In the genomic region with DNA sequence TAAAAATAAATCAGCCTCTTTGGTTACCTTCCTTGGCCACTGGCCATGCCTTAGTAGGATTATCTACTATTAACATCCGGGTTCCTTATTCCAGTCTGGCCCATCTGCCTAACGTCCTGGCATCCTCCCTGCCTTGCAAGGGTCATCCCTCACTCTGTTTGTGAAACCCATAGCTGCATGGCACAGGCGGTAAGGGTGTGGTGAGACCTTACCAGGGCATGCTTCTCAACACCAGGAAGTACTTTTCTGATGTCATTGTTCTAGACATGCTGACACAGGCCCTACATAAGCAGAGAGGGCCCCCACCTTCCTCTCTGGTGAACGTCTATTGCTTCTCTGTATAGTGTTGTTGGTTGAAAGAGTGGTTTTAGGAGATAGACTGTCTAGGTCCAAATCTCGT, we compare ENCODE assay signal across 17 cellular contexts.
"Had no signal": no experiment of that assay in that cellular context is flagged by ENCODE, and none has a peak within 500 bp of the region (broad histone marks: within the 10 kb centered on the region; RNA-seq: fewer than 3 reads in every experiment).

No MANE protein-coding gene starts in this region.

- ATAC-seq: activated CD8-positive, alpha-beta memory T cell treated with anti-CD3 and anti-CD28 coated beads, Interleukin-2, amount 10 ng/mL, durations not matched to agents 7 days and 5 days; activated CD8-positive, alpha-beta T cell treated with anti-CD3 and anti-CD28 coated beads for 36 hours; effector memory CD8-positive, alpha-beta T cell; left lung; T-cell had no signal

- H3K27ac ChIP-seq: left lung, spleen, thoracic aorta, WERI-Rb-1 had no signal

- H3K36me3 ChIP-seq: left lung, spleen, thoracic aorta, WERI-Rb-1 had no signal

- H3K4me1 ChIP-seq: left lung, spleen had no signal

- H3K4me3 ChIP-seq: left lung, lung, spleen, thoracic aorta had no signal

- H3K27me3 ChIP-seq: left lung, spleen had no signal

- DNase-seq: activated CD4-positive, alpha-beta T cell treated with anti-CD3 and anti-CD28 coated beads, Interleukin-2, amount 10 ng/mL, durations not matched to agents 7 days and 5 days; activated CD4-positive, CD25-positive, alpha-beta regulatory T cell treated with anti-CD3 and anti-CD28 coated beads, Interleukin-2, amount 50 U/mL, for 72 hours; activated CD8-positive, alpha-beta memory T cell treated with anti-CD3 and anti-CD28 coated beads, Interleukin-2, amount 10 ng/mL, durations not matched to agents 7 days and 5 days; activated CD8-positive, alpha-beta T cell treated with anti-CD3 and anti-CD28 coated beads for 36 hours; activated gamma-delta T cell treated with Interleukin-2 at 50 U/mL for 16 hours; aorta; effector memory CD8-positive, alpha-beta T cell; foreskin fibroblast; left lung; natural killer cell; spleen; stimulated activated CD4-positive, alpha-beta T cell treated with anti-CD3 and anti-CD28 coated beads, Interleukin-4, amount 100 ng/mL, for 1 hour; stimulated activated naive CD4-positive, alpha-beta T cell; T-cell; WERI-Rb-1 had no signal

- H3K9me3 ChIP-seq: left lung, thoracic aorta had no signal
